ENCODE assay signal across 1 cellular context in the genomic region with DNA sequence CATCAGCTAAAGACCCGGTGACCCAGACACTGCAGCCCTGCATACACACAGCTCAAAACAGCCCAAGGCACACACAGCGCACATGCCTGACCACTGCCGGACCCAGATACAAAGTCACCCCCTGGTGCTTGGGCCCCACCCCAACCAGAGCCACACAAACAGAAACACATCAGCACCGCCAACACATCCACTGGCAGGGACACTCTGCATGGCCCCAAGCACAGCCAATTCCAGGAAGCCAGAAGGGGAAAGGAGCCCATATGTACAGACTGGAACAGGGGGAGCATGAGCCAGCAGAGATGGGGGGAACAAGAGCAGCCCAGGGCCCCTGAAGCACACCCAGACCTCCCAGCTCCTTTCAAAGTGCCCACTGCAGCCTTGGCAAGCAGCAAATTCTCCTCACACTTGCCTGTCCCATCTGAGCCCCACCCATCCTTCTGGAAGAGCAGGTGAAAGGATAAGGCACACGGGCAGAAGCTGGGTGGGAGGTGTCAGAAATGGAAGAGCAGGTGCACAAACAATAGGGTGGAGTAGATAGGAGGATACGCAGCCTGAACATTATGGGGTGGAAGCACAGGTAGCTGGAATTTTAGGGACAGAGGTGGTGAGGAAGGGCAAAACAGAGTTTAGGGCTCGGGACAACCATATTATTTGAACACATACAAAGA.
TF ChIP-seq lines count a peak whose summit lies in the region.

No MANE protein-coding gene starts in this region.

TF ChIP-seq in IMR-90, 13 proteins besides CTCF, POLR2A, EP300 and RAD21 (continued from another document):
- TF ChIP-seq BHLHE40 (IDR thresholded peaks at IDR 0.05; ENCODE audit: low read depth, low read length), result no peak
- TF ChIP-seq, protein P1, sequence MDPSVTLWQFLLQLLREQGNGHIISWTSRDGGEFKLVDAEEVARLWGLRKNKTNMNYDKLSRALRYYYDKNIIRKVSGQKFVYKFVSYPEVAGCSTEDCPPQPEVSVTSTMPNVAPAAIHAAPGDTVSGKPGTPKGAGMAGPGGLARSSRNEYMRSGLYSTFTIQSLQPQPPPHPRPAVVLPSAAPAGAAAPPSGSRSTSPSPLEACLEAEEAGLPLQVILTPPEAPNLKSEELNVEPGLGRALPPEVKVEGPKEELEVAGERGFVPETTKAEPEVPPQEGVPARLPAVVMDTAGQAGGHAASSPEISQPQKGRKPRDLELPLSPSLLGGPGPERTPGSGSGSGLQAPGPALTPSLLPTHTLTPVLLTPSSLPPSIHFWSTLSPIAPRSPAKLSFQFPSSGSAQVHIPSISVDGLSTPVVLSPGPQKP (IDR thresholded peaks at IDR 0.05; ENCODE audit: borderline replicate concordance, low read depth, low read length), result no peak
- TF ChIP-seq RFX5 (IDR thresholded peaks at IDR 0.05; ENCODE audit: low read depth, low read length), result no peak
- TF ChIP-seq FOS (IDR thresholded peaks at IDR 0.05; ENCODE audit: low read depth, low read length), result no peak
- TF ChIP-seq MAFK (IDR thresholded peaks at IDR 0.05; ENCODE audit: low read depth, low read length), result no peak
- TF ChIP-seq SMC3 (IDR thresholded peaks at IDR 0.05; ENCODE audit: low read depth, low read length), result no peak
